8 cellular contexts compared by ENCODE assay signal in the genomic region with DNA sequence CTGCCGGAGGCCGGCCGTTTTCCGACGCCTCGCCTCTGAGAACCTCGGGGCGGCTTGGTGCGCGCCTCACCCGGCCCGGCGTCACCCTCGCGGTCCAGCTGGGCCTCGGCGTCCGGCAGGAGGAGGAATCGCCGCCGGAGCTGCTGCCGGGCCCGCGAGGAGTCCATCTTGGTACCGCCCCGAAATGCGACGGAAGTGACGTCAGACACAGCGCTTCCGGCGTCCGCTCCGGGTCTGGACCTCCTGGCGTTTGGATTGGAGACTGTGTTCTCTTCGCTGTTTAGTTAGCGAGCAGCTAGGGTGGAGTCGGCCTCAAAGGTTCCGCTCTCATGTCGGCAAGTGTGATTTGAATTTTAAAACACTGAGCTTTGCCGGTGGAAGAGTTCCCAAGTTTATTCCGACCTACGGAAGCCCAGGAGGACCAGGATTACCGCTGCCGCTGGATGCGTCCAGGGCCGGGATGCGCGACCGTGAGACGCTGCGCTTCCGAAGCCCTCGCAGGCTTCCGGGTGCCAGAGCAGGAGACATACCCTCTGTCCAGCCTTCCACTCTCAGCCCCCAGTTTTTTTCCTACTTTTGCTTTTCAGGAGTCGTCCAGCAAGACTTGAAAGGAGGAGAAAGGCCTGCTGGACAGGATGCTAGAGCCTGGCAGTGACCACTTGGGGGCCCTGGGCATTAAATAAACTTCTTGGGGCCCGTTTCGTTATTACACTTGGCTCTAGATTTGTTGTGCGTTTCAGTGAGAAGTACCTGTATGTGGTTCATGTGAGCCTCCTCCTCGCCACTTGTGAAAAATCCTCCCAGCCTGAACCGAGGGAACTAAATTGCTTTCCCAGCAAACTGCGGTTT. TPM values are rescaled to one million over a fixed set of nuclear protein-coding genes. Genes with fewer than 3 reads are reported as not detected.
A peak's percentile ranks its signal among the peaks of the same experiment; 100 is the strongest.
DNase-seq lines count a peak whose midpoint lies in the region; ATAC-seq and TF ChIP-seq lines count a peak whose summit lies in the region.

A gene with protein sequence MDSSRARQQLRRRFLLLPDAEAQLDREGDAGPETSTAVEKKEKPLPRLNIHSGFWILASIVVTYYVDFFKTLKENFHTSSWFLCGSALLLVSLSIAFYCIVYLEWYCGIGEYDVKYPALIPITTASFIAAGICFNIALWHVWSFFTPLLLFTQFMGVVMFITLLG (minus strand): TSS at position 188 of the 849 bp plus-strand sequence. CDS start 21 bp downstream, at position 167.

- H3K4me3 ChIP-seq in endocrine pancreas (ENCODE audit: control insufficient read depth, insufficient read depth, low read length): peak within 1 kb of the TSS; percentile 94
- peak within 1 kb of the TSS; percentile 97 for H3K4me3 ChIP-seq in mesendoderm (ENCODE audit: low read length)

- H3K27me3 ChIP-seq in endocrine pancreas (ENCODE audit: control insufficient read depth, insufficient read depth, low read length): no peaks in the 10 kb centered on the region
- H3K27me3 ChIP-seq in mesendoderm (ENCODE audit: insufficient read depth, low read length, poor library complexity): no peaks in the 10 kb centered on the region

- H3K27ac ChIP-seq in mesendoderm (ENCODE audit: low read depth, low read length): peak within 1 kb of the TSS; percentile 92

- no peak for TF ChIP-seq CTCF in GM20000 (IDR thresholded peaks at IDR 0.05; ENCODE audit: extremely low read depth, missing control alignments)

- peak; percentile 88 for DNase-seq in COR-L47 (lab: John Stamatoyannopoulos, UW)
- peak; percentile 96 for DNase-seq in GM20000 (ENCODE audit: low spot score)
- peak; percentile 93 for DNase-seq in HT-29 (ENCODE audit: low spot score)
- peak; percentile 86 for DNase-seq in NOMO-1 treated with dmso at 0.1 percent for 144 hours (lab: John Stamatoyannopoulos, UW; ENCODE audit: unreplicated experiment)
- peak; percentile 95 for DNase-seq in activated CD8-positive, alpha-beta memory T cell treated with anti-CD3 and anti-CD28 coated beads, Interleukin-2, amount 10 ng/mL, durations not matched to agents 7 days and 5 days
- DNase-seq in mesendoderm: peak; percentile 96
- peak; percentile 87 for DNase-seq in stimulated activated CD8-positive, alpha-beta memory T cell treated with anti-CD3 and anti-CD28 coated beads, Interleukin-15, amount 100 ng/mL, for 1 hour (ENCODE audit: low read depth)

- H2AK5ac ChIP-seq in mesendoderm (ENCODE audit: low read length): no peak within 1 kb of the TSS

- H3K36me3 Mint-ChIP-seq in activated CD8-positive, alpha-beta memory T cell treated with anti-CD3 and anti-CD28 coated beads, Interleukin-2, amount 10 ng/mL, durations not matched to agents 7 days and 5 days: peaks cover 17% of the 10 kb centered on the region

- peaks cover 40% of the 10 kb centered on the region for H3K4me1 Mint-ChIP-seq in activated CD8-positive, alpha-beta memory T cell treated with anti-CD3 and anti-CD28 coated beads, Interleukin-2, amount 10 ng/mL, durations not matched to agents 7 days and 5 days

- H4K8ac ChIP-seq in mesendoderm (ENCODE audit: low read depth, low read length): peak within 1 kb of the TSS; percentile 91

- peak within 1 kb of the TSS; percentile 81 for H3K4me3 Mint-ChIP-seq in activated CD8-positive, alpha-beta memory T cell treated with anti-CD3 and anti-CD28 coated beads, Interleukin-2, amount 10 ng/mL, durations not matched to agents 7 days and 5 days

- ATAC-seq in activated CD8-positive, alpha-beta memory T cell treated with anti-CD3 and anti-CD28 coated beads, Interleukin-2, amount 10 ng/mL, durations not matched to agents 7 days and 5 days: peak; percentile 97

- H4K5ac ChIP-seq in mesendoderm (ENCODE audit: low read length): peak within 1 kb of the TSS; percentile 93

- no peak within 1 kb of the TSS for H2BK120ac ChIP-seq in mesendoderm (ENCODE audit: low read depth, low read length)

- peak within 1 kb of the TSS; percentile 90 for H3K4me2 ChIP-seq in mesendoderm (ENCODE audit: low read length)

- H3K27ac Mint-ChIP-seq in activated CD8-positive, alpha-beta memory T cell treated with anti-CD3 and anti-CD28 coated beads, Interleukin-2, amount 10 ng/mL, durations not matched to agents 7 days and 5 days: peak within 1 kb of the TSS; percentile 97

- no CpG with 5 or more reads among the region's 62 CpGs for whole genome bisulfite sequencing in mesendoderm (ENCODE audit: extremely low coverage, insufficient coverage, low lambda C conversion rate)

- peak within 1 kb of the TSS; percentile 98 for H3K56ac ChIP-seq in mesendoderm (ENCODE audit: low read length)

- no peaks in the 10 kb centered on the region for H3K79me2 ChIP-seq in mesendoderm (ENCODE audit: control insufficient read depth, insufficient read depth, low read length)

- H3K9me3 ChIP-seq in endocrine pancreas (ENCODE audit: control insufficient read depth, low read length): no peaks in the 10 kb centered on the region

- no peaks in the 10 kb centered on the region for H3K9me3 Mint-ChIP-seq in activated CD8-positive, alpha-beta memory T cell treated with anti-CD3 and anti-CD28 coated beads, Interleukin-2, amount 10 ng/mL, durations not matched to agents 7 days and 5 days (ENCODE audit: low read depth)

- peak within 1 kb of the TSS; percentile 70 for H3K18ac ChIP-seq in mesendoderm (ENCODE audit: low read length)

- H3K4ac ChIP-seq in mesendoderm (ENCODE audit: low read depth, low read length): peak within 1 kb of the TSS; percentile 56

- CTCF ChIA-PET in activated CD8-positive, alpha-beta memory T cell treated with anti-CD3 and anti-CD28 coated beads, Interleukin-2, amount 10 ng/mL, durations not matched to agents 7 days and 5 days (lab: Charles Lee): interaction anchor here (0.9 to 2.5 kb wide), 5 partner anchors 12 to 100 kb away, joined by 3 to 16 read pairs (median 7); no protein-coding TSS in a partner anchor

- H3K36me3 ChIP-seq in endocrine pancreas (ENCODE audit: control insufficient read depth, insufficient read depth, low read length): no peaks in the 10 kb centered on the region
- peaks cover 3% of the 10 kb centered on the region for H3K36me3 ChIP-seq in mesendoderm (ENCODE audit: control insufficient read depth, insufficient read depth, low read length)

- no peaks in the 10 kb centered on the region for H3K27me3 Mint-ChIP-seq in activated CD8-positive, alpha-beta memory T cell treated with anti-CD3 and anti-CD28 coated beads, Interleukin-2, amount 10 ng/mL, durations not matched to agents 7 days and 5 days

- peaks cover 3% of the 10 kb centered on the region for H3K79me1 ChIP-seq in mesendoderm (ENCODE audit: low read length)

- H3K9ac ChIP-seq in endocrine pancreas (ENCODE audit: control insufficient read depth, insufficient read depth, low read length) (peak within 1 kb of the TSS; percentile 86), mesendoderm (ENCODE audit: low read length) (peak within 1 kb of the TSS; percentile 97)

- H3K4me1 ChIP-seq in endocrine pancreas (ENCODE audit: control insufficient read depth, insufficient read depth, low read length) (peaks cover 5% of the 10 kb centered on the region), mesendoderm (ENCODE audit: control insufficient read depth, low read depth, low read length) (peaks cover 5% of the 10 kb centered on the region)

- no peak within 1 kb of the TSS for H3K23ac ChIP-seq in mesendoderm (ENCODE audit: low read length)

- no peak within 1 kb of the TSS for H2BK5ac ChIP-seq in mesendoderm (ENCODE audit: low read length)

- H2BK15ac ChIP-seq in mesendoderm (replicated peaks; ENCODE audit: low read depth): no peak within 1 kb of the TSS

RNA-seq across cellular contexts. Expression of the gene that starts here (rescaled TPM):
- total RNA-seq in HT-29 (2014; rRNA removed; shearing (Covaris generic)): 8.3 and 14.4 TPM in 2 replicates
- total RNA-seq in activated CD8-positive, alpha-beta memory T cell treated with anti-CD3 and anti-CD28 coated beads, Interleukin-2, amount 10 ng/mL, durations not matched to agents 7 days and 5 days: 10 to 100 TPM; 12.4 to 14.1 TPM
- 11.3 TPM for polyA plus RNA-seq in mesendoderm (2013, experiment 1 of 2)
- polyA plus RNA-seq in mesendoderm (2013, experiment 2 of 2): 12.5 TPM

Comparison
In these comparisons a context has a peak if more than half of its experiments do, and no peak if none do; other contexts are left out.
1. Peak in every context shown above with its lines: DNase-seq, ATAC-seq, H3K4me3 ChIP-seq and H3K27ac ChIP-seq.